Comparison of ENCODE assay signal across 1 cellular context in genomic region chr1:31644560-31645273, GRCh38.
A peak's percentile ranks its signal among the peaks of the same experiment; 100 is the strongest.
TF ChIP-seq lines count a peak whose summit lies in the region.

A gene with protein sequence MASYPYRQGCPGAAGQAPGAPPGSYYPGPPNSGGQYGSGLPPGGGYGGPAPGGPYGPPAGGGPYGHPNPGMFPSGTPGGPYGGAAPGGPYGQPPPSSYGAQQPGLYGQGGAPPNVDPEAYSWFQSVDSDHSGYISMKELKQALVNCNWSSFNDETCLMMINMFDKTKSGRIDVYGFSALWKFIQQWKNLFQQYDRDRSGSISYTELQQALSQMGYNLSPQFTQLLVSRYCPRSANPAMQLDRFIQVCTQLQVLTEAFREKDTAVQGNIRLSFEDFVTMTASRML (minus strand): TSS chr1:31644876. CDS start chr1:31644864, 12 bp downstream.

TF ChIP-seq in WTC11, 78 proteins besides CTCF, POLR2A, EP300 and RAD21 (continued from another document and continues in another):
- TF ChIP-seq ZNF425 (CRISPR knock-in tag; conservative IDR thresholded peaks at IDR 0.05) = no peak
- TF ChIP-seq OVOL2 (CRISPR knock-in tag; IDR thresholded peaks at IDR 0.05; ENCODE audit: borderline replicate concordance) = no peak
- TF ChIP-seq ETV6 (CRISPR knock-in tag; IDR thresholded peaks at IDR 0.05) = no peak
- no peak for TF ChIP-seq CDX4 (CRISPR knock-in tag; IDR thresholded peaks at IDR 0.05; ENCODE audit: borderline replicate concordance)
- TF ChIP-seq, protein P1, sequence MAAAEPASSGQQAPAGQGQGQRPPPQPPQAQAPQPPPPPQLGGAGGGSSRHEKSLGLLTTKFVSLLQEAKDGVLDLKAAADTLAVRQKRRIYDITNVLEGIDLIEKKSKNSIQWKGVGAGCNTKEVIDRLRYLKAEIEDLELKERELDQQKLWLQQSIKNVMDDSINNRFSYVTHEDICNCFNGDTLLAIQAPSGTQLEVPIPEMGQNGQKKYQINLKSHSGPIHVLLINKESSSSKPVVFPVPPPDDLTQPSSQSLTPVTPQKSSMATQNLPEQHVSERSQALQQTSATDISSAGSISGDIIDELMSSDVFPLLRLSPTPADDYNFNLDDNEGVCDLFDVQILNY (CRISPR knock-in tag; IDR thresholded peaks at IDR 0.05) = 0 out of 2 replicates have a peak, but pooled peaks have one; percentile 35
- no peak for TF ChIP-seq PRRX2 (CRISPR knock-in tag; IDR thresholded peaks at IDR 0.05)
- TF ChIP-seq, protein P2, sequence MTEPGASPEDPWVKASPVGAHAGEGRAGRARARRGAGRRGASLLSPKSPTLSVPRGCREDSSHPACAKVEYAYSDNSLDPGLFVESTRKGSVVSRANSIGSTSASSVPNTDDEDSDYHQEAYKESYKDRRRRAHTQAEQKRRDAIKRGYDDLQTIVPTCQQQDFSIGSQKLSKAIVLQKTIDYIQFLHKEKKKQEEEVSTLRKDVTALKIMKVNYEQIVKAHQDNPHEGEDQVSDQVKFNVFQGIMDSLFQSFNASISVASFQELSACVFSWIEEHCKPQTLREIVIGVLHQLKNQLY (CRISPR knock-in tag; IDR thresholded peaks at IDR 0.05) = no peak
- TF ChIP-seq ZNF317 (CRISPR knock-in tag; IDR thresholded peaks at IDR 0.05; ENCODE audit: borderline replicate concordance, low read depth) = no peak
- peak; percentile 86 for TF ChIP-seq SP1 (CRISPR knock-in tag; conservative IDR thresholded peaks at IDR 0.05)
- TF ChIP-seq SMAD4 (CRISPR knock-in tag; IDR thresholded peaks at IDR 0.05) = no peak
- TF ChIP-seq, protein P3, sequence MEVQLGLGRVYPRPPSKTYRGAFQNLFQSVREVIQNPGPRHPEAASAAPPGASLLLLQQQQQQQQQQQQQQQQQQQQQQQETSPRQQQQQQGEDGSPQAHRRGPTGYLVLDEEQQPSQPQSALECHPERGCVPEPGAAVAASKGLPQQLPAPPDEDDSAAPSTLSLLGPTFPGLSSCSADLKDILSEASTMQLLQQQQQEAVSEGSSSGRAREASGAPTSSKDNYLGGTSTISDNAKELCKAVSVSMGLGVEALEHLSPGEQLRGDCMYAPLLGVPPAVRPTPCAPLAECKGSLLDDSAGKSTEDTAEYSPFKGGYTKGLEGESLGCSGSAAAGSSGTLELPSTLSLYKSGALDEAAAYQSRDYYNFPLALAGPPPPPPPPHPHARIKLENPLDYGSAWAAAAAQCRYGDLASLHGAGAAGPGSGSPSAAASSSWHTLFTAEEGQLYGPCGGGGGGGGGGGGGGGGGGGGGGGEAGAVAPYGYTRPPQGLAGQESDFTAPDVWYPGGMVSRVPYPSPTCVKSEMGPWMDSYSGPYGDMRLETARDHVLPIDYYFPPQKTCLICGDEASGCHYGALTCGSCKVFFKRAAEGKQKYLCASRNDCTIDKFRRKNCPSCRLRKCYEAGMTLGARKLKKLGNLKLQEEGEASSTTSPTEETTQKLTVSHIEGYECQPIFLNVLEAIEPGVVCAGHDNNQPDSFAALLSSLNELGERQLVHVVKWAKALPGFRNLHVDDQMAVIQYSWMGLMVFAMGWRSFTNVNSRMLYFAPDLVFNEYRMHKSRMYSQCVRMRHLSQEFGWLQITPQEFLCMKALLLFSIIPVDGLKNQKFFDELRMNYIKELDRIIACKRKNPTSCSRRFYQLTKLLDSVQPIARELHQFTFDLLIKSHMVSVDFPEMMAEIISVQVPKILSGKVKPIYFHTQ (CRISPR knock-in tag; IDR thresholded peaks at IDR 0.05) = no peak
- peak; percentile 74 for TF ChIP-seq MAX (CRISPR knock-in tag; IDR thresholded peaks at IDR 0.05)
- no peak for TF ChIP-seq ELF4 (CRISPR knock-in tag; IDR thresholded peaks at IDR 0.05; ENCODE audit: low read depth)
- TF ChIP-seq TEAD1 (CRISPR knock-in tag; IDR thresholded peaks at IDR 0.05) = peak; percentile 47; the same call in 1 of the 2 replicates
- no peak for TF ChIP-seq USF1 (CRISPR knock-in tag; IDR thresholded peaks at IDR 0.05)
- TF ChIP-seq CREM (CRISPR knock-in tag; IDR thresholded peaks at IDR 0.05) = peak; percentile 99
- no peak for TF ChIP-seq ZNF423 (CRISPR knock-in tag; IDR thresholded peaks at IDR 0.05)
- TF ChIP-seq ZNF416 (CRISPR knock-in tag; IDR thresholded peaks at IDR 0.05) = no peak
- TF ChIP-seq, protein P4, sequence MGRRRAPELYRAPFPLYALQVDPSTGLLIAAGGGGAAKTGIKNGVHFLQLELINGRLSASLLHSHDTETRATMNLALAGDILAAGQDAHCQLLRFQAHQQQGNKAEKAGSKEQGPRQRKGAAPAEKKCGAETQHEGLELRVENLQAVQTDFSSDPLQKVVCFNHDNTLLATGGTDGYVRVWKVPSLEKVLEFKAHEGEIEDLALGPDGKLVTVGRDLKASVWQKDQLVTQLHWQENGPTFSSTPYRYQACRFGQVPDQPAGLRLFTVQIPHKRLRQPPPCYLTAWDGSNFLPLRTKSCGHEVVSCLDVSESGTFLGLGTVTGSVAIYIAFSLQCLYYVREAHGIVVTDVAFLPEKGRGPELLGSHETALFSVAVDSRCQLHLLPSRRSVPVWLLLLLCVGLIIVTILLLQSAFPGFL (CRISPR knock-in tag; IDR thresholded peaks at IDR 0.05; ENCODE audit: borderline replicate concordance) = no peak
- no peak for TF ChIP-seq IRF2 (CRISPR knock-in tag; IDR thresholded peaks at IDR 0.05; ENCODE audit: borderline replicate concordance, low read depth)
- TF ChIP-seq KAT7 (CRISPR knock-in tag; IDR thresholded peaks at IDR 0.05; ENCODE audit: borderline replicate concordance) = 0 out of 2 replicates have a peak, but pooled peaks have one; percentile 91
- no peak for TF ChIP-seq ZBTB43 (CRISPR knock-in tag; IDR thresholded peaks at IDR 0.05)
- TF ChIP-seq RORB (CRISPR knock-in tag; IDR thresholded peaks at IDR 0.05) = no peak
- TF ChIP-seq E2F4 (CRISPR knock-in tag; IDR thresholded peaks at IDR 0.05; ENCODE audit: borderline replicate concordance, low read depth) = no peak
- peak; percentile 91 for TF ChIP-seq FOXK1 (CRISPR knock-in tag; IDR thresholded peaks at IDR 0.05)
- TF ChIP-seq, protein P5, sequence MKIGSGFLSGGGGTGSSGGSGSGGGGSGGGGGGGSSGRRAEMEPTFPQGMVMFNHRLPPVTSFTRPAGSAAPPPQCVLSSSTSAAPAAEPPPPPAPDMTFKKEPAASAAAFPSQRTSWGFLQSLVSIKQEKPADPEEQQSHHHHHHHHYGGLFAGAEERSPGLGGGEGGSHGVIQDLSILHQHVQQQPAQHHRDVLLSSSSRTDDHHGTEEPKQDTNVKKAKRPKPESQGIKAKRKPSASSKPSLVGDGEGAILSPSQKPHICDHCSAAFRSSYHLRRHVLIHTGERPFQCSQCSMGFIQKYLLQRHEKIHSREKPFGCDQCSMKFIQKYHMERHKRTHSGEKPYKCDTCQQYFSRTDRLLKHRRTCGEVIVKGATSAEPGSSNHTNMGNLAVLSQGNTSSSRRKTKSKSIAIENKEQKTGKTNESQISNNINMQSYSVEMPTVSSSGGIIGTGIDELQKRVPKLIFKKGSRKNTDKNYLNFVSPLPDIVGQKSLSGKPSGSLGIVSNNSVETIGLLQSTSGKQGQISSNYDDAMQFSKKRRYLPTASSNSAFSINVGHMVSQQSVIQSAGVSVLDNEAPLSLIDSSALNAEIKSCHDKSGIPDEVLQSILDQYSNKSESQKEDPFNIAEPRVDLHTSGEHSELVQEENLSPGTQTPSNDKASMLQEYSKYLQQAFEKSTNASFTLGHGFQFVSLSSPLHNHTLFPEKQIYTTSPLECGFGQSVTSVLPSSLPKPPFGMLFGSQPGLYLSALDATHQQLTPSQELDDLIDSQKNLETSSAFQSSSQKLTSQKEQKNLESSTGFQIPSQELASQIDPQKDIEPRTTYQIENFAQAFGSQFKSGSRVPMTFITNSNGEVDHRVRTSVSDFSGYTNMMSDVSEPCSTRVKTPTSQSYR (CRISPR knock-in tag; IDR thresholded peaks at IDR 0.05) = no peak
- TF ChIP-seq ZSCAN18 (CRISPR knock-in tag; IDR thresholded peaks at IDR 0.05) = no peak
- no peak for TF ChIP-seq GRHL2 (CRISPR knock-in tag; IDR thresholded peaks at IDR 0.05; ENCODE audit: insufficient replicate concordance, severe bottlenecking)
- TF ChIP-seq ATF1 (CRISPR knock-in tag; IDR thresholded peaks at IDR 0.05) = peak; percentile 96; the same call in 1 of the 2 replicates
- TF ChIP-seq JUN (CRISPR knock-in tag; IDR thresholded peaks at IDR 0.05) = peak; percentile 79; the same call in 1 of the 2 replicates
- TF ChIP-seq TCF7 (CRISPR knock-in tag; IDR thresholded peaks at IDR 0.05; ENCODE audit: low read depth) = no peak
- TF ChIP-seq, protein P6, sequence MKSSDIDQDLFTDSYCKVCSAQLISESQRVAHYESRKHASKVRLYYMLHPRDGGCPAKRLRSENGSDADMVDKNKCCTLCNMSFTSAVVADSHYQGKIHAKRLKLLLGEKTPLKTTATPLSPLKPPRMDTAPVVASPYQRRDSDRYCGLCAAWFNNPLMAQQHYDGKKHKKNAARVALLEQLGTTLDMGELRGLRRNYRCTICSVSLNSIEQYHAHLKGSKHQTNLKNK (CRISPR knock-in tag; IDR thresholded peaks at IDR 0.05) = no peak
- TF ChIP-seq MXD4 (CRISPR knock-in tag; IDR thresholded peaks at IDR 0.05; ENCODE audit: borderline replicate concordance) = no peak
- no peak for TF ChIP-seq ZNF671 (CRISPR knock-in tag; IDR thresholded peaks at IDR 0.05)
- TF ChIP-seq FOXJ3 (CRISPR knock-in tag; IDR thresholded peaks at IDR 0.05; ENCODE audit: borderline replicate concordance) = no peak
- no peak for TF ChIP-seq ZNF396 (CRISPR knock-in tag; IDR thresholded peaks at IDR 0.05; ENCODE audit: borderline replicate concordance)
- peak; percentile 88 for TF ChIP-seq NFYB (CRISPR knock-in tag; conservative IDR thresholded peaks at IDR 0.05; ENCODE audit: low read depth)
- TF ChIP-seq, protein P7, sequence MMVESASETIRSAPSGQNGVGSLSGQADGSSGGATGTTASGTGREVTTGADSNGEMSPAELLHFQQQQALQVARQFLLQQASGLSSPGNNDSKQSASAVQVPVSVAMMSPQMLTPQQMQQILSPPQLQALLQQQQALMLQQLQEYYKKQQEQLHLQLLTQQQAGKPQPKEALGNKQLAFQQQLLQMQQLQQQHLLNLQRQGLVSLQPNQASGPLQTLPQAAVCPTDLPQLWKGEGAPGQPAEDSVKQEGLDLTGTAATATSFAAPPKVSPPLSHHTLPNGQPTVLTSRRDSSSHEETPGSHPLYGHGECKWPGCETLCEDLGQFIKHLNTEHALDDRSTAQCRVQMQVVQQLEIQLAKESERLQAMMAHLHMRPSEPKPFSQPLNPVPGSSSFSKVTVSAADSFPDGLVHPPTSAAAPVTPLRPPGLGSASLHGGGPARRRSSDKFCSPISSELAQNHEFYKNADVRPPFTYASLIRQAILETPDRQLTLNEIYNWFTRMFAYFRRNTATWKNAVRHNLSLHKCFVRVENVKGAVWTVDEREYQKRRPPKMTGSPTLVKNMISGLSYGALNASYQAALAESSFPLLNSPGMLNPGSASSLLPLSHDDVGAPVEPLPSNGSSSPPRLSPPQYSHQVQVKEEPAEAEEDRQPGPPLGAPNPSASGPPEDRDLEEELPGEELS (CRISPR knock-in tag; IDR thresholded peaks at IDR 0.05) = no peak
- TF ChIP-seq GTF2I (CRISPR knock-in tag; conservative IDR thresholded peaks at IDR 0.05) = no peak
